Comparison of ENCODE assay signal across 8 cellular contexts in genomic region chr18:63971320-63972071, GRCh38. TPM values are rescaled to one million over a fixed set of nuclear protein-coding genes. Genes with fewer than 3 reads are reported as not detected.
DNase-seq lines count a peak whose midpoint lies in the region; ATAC-seq, FAIRE-seq and TF ChIP-seq lines count a peak whose summit lies in the region.

No MANE protein-coding gene starts in this region.

- TF ChIP-seq CTCF in CD4-positive, alpha-beta T cell (IDR thresholded peaks at IDR 0.05) = no peak
- TF ChIP-seq CTCF in MM.1S (IDR thresholded peaks at IDR 0.05; ENCODE audit: low read length) = no peak

- POLR2A ChIA-PET in CD4-positive, alpha-beta T cell (lab: Charles Lee) = interaction anchor here (1.3 kb wide), 1 partner anchor 18 kb away, joined by 3 read pairs; no protein-coding TSS in a partner anchor

- H3K36me3 Mint-ChIP-seq in CD4-positive, alpha-beta T cell (ENCODE audit: low read depth) = peaks cover 6% of the 10 kb centered on the region
- H3K36me3 Mint-ChIP-seq in dendritic cell treated with granulocyte-macrophage colony-stimulating factor and Interleukin-4, amounts not matched to agents 40 ng/mL and 50 ng/mL, for 4 days (ENCODE audit: low read depth) = peaks cover 21% of the 10 kb centered on the region
- H3K36me3 Mint-ChIP-seq in natural killer cell treated with Interleukin-12 subunit alpha and Interleukin-12 subunit beta and Interleukin-15 and Interleukin-18, amount 100 ng/mL, for 72 hours = peaks cover 15% of the 10 kb centered on the region

- no peaks in the 10 kb centered on the region for H3K9me3 ChIP-seq in CD4-positive, alpha-beta T cell (ENCODE audit: control insufficient read depth, low read length)
- no peaks in the 10 kb centered on the region for H3K9me3 ChIP-seq in MM.1S (replicated peaks; ENCODE audit: insufficient read depth, low read length)

- no peaks in the 10 kb centered on the region for H3K36me3 ChIP-seq in MM.1S (replicated peaks; ENCODE audit: insufficient read depth, low read length)

- ATAC-seq in CD4-positive, alpha-beta T cell (ENCODE audit: poor library complexity) = no peak
- ATAC-seq in natural killer cell treated with Interleukin-12 subunit alpha and Interleukin-12 subunit beta and Interleukin-15 and Interleukin-18, amount 100 ng/mL, for 72 hours = no peak
- no peak for ATAC-seq in GM21526 (IDR thresholded peaks at IDR 0.05; ENCODE audit: low FRiP score, unreplicated experiment)
- ATAC-seq in HG03039 (IDR thresholded peaks at IDR 0.05; ENCODE audit: unreplicated experiment) = no peak

- no peak overlapping the region for H3K27ac ChIP-seq in CD4-positive, alpha-beta T cell (ENCODE audit: low read depth, low read length)
- no peak overlapping the region for H3K27ac ChIP-seq in MM.1S (ENCODE audit: low read length)

- H3K9me2 ChIP-seq in MM.1S (replicated peaks; ENCODE audit: insufficient read depth, low read length) = no peaks in the 10 kb centered on the region

- peak overlapping the region; percentile 99 for H3K27ac Mint-ChIP-seq in CD4-positive, alpha-beta T cell
- H3K27ac Mint-ChIP-seq in dendritic cell treated with granulocyte-macrophage colony-stimulating factor and Interleukin-4, amounts not matched to agents 40 ng/mL and 50 ng/mL, for 4 days = peak overlapping the region; percentile 100
- peak overlapping the region; percentile 78 to 92 for H3K27ac Mint-ChIP-seq in natural killer cell treated with Interleukin-12 subunit alpha and Interleukin-12 subunit beta and Interleukin-15 and Interleukin-18, amount 100 ng/mL, for 72 hours

- peaks cover 6% of the 10 kb centered on the region for H3K4me1 ChIP-seq in MM.1S (ENCODE audit: low read length)

- intact Hi-C loops in CD4-positive, alpha-beta T cell (cut with DNase I, micrococcal nuclease) = loop anchor here (5.0 to 10.0 kb wide), 4 partner anchors 147 to 1787 kb away; partner anchors contain the start of genes VPS4B (in 2 of the 2), PIGN (in 1 of the 2) and RELCH (in 1 of the 2)
- intact Hi-C loops in dendritic cell treated with granulocyte-macrophage colony-stimulating factor and Interleukin-4, amounts not matched to agents 40 ng/mL and 50 ng/mL, for 4 days (cut with micrococcal nuclease) = loop anchor here (5.0 to 10.0 kb wide), 2 partner anchors 549 to 1257 kb away; partner anchors contain the start of genes PHLPP1 and VPS4B

- H3F3A ChIP-seq in MM.1S (ENCODE audit: insufficient read depth, low read length) = no peaks in the 10 kb centered on the region

- no peak overlapping the region for H3K4me2 ChIP-seq in MM.1S (ENCODE audit: low read depth, low read length)

- CTCF ChIA-PET in CD4-positive, alpha-beta T cell (lab: Charles Lee) = no interaction called here

- FAIRE-seq in RCC 7860 (lab: Jason Lieb, UNC) = no peak

- no peaks in the 10 kb centered on the region for H4K20me1 ChIP-seq in MM.1S (ENCODE audit: insufficient read depth, low read length)

- no peaks in the 10 kb centered on the region for H3K27me3 ChIP-seq in CD4-positive, alpha-beta T cell (ENCODE audit: control insufficient read depth, insufficient read depth, low read length)
- H3K27me3 ChIP-seq in MM.1S (replicated peaks; ENCODE audit: insufficient read depth, low read length) = no peaks in the 10 kb centered on the region

- TF ChIP-seq POLR2A in erythroblast (IDR thresholded peaks at IDR 0.05; ENCODE audit: low read length) = no peak

- no peak overlapping the region for H3K9ac ChIP-seq in MM.1S (ENCODE audit: low read length)

- H3K4me3 Mint-ChIP-seq in CD4-positive, alpha-beta T cell = peak overlapping the region; percentile 99
- peak overlapping the region; percentile 97 for H3K4me3 Mint-ChIP-seq in dendritic cell treated with granulocyte-macrophage colony-stimulating factor and Interleukin-4, amounts not matched to agents 40 ng/mL and 50 ng/mL, for 4 days
- H3K4me3 Mint-ChIP-seq in natural killer cell treated with Interleukin-12 subunit alpha and Interleukin-12 subunit beta and Interleukin-15 and Interleukin-18, amount 100 ng/mL, for 72 hours = peak overlapping the region; percentile 92

- peak overlapping the region; percentile 89; the same call in 1 of the 2 replicates for H2AFZ ChIP-seq in MM.1S (ENCODE audit: low read length)

- peaks cover 27% of the 10 kb centered on the region for H3K4me1 Mint-ChIP-seq in CD4-positive, alpha-beta T cell (ENCODE audit: low read depth)
- H3K4me1 Mint-ChIP-seq in dendritic cell treated with granulocyte-macrophage colony-stimulating factor and Interleukin-4, amounts not matched to agents 40 ng/mL and 50 ng/mL, for 4 days (ENCODE audit: low read depth) = peaks cover 81% of the 10 kb centered on the region
- H3K4me1 Mint-ChIP-seq in natural killer cell treated with Interleukin-12 subunit alpha and Interleukin-12 subunit beta and Interleukin-15 and Interleukin-18, amount 100 ng/mL, for 72 hours (ENCODE audit: low read depth in 2 of 2) = peaks cover 32 to 53% of the 10 kb centered on the region in 2 donors

- no peak for DNase-seq in CD4-positive, alpha-beta T cell
- DNase-seq in MM.1S (no peak), RCC 7860 (ENCODE audit: low spot score) (no peak), erythroblast (lab: John Stamatoyannopoulos, UW) (no peak)
- no peak for DNase-seq in natural killer cell treated with Interleukin-12 subunit alpha and Interleukin-12 subunit beta and Interleukin-15 and Interleukin-18, amount 100 ng/mL, for 72 hours (ENCODE audit: low spot score)

- H3K9me3 Mint-ChIP-seq in CD4-positive, alpha-beta T cell = no peaks in the 10 kb centered on the region
- H3K9me3 Mint-ChIP-seq in dendritic cell treated with granulocyte-macrophage colony-stimulating factor and Interleukin-4, amounts not matched to agents 40 ng/mL and 50 ng/mL, for 4 days = no peaks in the 10 kb centered on the region
- no peaks in the 10 kb centered on the region for H3K9me3 Mint-ChIP-seq in natural killer cell treated with Interleukin-12 subunit alpha and Interleukin-12 subunit beta and Interleukin-15 and Interleukin-18, amount 100 ng/mL, for 72 hours

- peaks cover 4% of the 10 kb centered on the region for H3K27me3 Mint-ChIP-seq in CD4-positive, alpha-beta T cell
- no peaks in the 10 kb centered on the region for H3K27me3 Mint-ChIP-seq in dendritic cell treated with granulocyte-macrophage colony-stimulating factor and Interleukin-4, amounts not matched to agents 40 ng/mL and 50 ng/mL, for 4 days
- peaks cover 5 to 35% of the 10 kb centered on the region in 2 donors for H3K27me3 Mint-ChIP-seq in natural killer cell treated with Interleukin-12 subunit alpha and Interleukin-12 subunit beta and Interleukin-15 and Interleukin-18, amount 100 ng/mL, for 72 hours

- no peaks in the 10 kb centered on the region for H3K79me2 ChIP-seq in MM.1S (ENCODE audit: low read length)

- H3K4me3 ChIP-seq in MM.1S (ENCODE audit: low read length) = no peak overlapping the region

RNA-seq across cellular contexts. Expression of gene SERPINB8, which starts 1.6 kb away (rescaled TPM):
- total RNA-seq in CD4-positive, alpha-beta T cell = 10 to 100 TPM in 1 of 2 experiments, 1 to 10 TPM in 1; 9.8 to 11.0 TPM
- 10 to 100 TPM; 15.9 to 86.0 TPM for total RNA-seq in natural killer cell treated with Interleukin-12 subunit alpha and Interleukin-12 subunit beta and Interleukin-15 and Interleukin-18, amount 100 ng/mL, for 72 hours

RNA-seq across cellular contexts. Expression of gene HMSD, which starts 22.4 kb away (rescaled TPM):
- total RNA-seq in CD4-positive, alpha-beta T cell = not detected
- total RNA-seq in natural killer cell treated with Interleukin-12 subunit alpha and Interleukin-12 subunit beta and Interleukin-15 and Interleukin-18, amount 100 ng/mL, for 72 hours = 10 to 100 TPM; 10.3 to 55.4 TPM

Comparison
In these comparisons a context has a peak if more than half of its experiments do, and no peak if none do; other contexts are left out.
1. RNA of gene HMSD, which starts 22.4 kb away (total RNA-seq): 10.3 to 55.4 TPM in natural killer cell treated with Interleukin-12 subunit alpha and Interleukin-12 subunit beta and Interleukin-15 and Interleukin-18, amount 100 ng/mL, for 72 hours; not detected in CD4-positive, alpha-beta T cell; every median in the first group is over 10 times any median in the second.
2. Peak in every context shown above with its lines, with median percentiles within 50 percentile points of each other: H3K27ac Mint-ChIP-seq and H3K4me3 Mint-ChIP-seq.